In the genomic region with DNA sequence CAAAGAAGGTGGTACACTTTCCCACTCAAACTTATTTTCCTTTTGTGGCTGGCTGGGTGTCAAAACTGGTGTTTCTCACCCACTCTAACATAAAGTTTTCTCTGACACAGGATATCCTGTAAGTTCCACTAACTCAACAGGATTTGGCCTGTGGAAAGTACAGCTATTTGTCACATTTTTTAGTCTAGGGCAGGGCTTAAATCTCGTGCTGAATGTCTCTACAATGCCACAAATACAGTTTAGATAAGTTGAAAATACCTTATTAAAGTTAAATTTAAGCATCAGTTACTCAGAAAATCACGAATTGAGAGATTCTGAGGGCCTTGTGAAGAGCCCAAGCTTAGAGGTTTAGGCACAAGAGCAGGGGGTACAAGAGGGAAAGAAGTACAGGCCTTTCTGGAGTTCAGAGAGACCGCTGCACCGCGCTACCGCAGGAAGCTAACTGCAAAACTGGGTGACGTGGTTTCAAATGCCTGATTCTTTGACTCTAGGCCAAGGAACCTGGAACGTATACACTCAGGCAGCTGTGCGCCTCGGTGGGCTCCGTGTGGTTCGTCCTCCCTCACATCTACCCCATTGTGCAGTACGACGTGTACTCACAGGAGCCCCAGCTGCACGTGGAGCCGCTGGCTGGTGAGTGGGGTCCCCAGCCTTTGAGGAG, we compare ENCODE assay signal across 10 cellular contexts. TPM values are rescaled to one million over a fixed set of nuclear protein-coding genes. Genes with fewer than 3 reads are reported as not detected.
DNase-seq lines count a peak whose midpoint lies in the region; ATAC-seq and TF ChIP-seq lines count a peak whose summit lies in the region.
"Had no signal": no experiment of that assay in that cellular context is flagged by ENCODE, and none has a peak within 500 bp of the region (broad histone marks: within the 10 kb centered on the region; RNA-seq: fewer than 3 reads in every experiment).

No MANE protein-coding gene starts in this region.

- no peak overlapping the region for H3K4me3 ChIP-seq in gastrocnemius medialis
- H3K4me3 ChIP-seq: HAP-1, SK-N-MC had no signal

- H3K4me1 Mint-ChIP-seq in T-helper 17 cell (peaks cover 69% of the 10 kb centered on the region), immature natural killer cell (peaks cover 99 to 100% of the 10 kb centered on the region in 2 donors)

- peaks cover 5% of the 10 kb centered on the region for H3K36me3 Mint-ChIP-seq in T-helper 17 cell (ENCODE audit: low read depth)
- peaks cover 43 to 73% (median 53%) of the 10 kb centered on the region in 3 donors for H3K36me3 Mint-ChIP-seq in immature natural killer cell

- H3K27ac Mint-ChIP-seq in T-helper 17 cell (peak overlapping the region; percentile 98), immature natural killer cell (peak overlapping the region; percentile 99 to 100 (median 99))

- DNase-seq in T-helper 17 cell (peak in 2 of 3 donors; percentile 49), immature natural killer cell (peak; percentile 89 to 92 (median 91)), gastrocnemius medialis (no peak), SK-N-DZ (ENCODE audit: low spot score) (no peak)
- DNase-seq in activated effector memory CD4-positive, alpha-beta T cell treated with anti-CD3 and anti-CD28 coated beads, Interleukin-2, amount 50 U/mL, for 16 hours = peak; percentile 81
- DNase-seq in stimulated activated CD8-positive, alpha-beta memory T cell treated with anti-CD3 and anti-CD28 coated beads, Interleukin-7, amount 100 ng/mL, for 4 hours (ENCODE audit: low read depth in 2 of 2) = peak; percentile 46 to 49

- no peaks in the 10 kb centered on the region for H3K27me3 Mint-ChIP-seq in T-helper 17 cell
- H3K27me3 Mint-ChIP-seq in immature natural killer cell (ENCODE audit: low read depth in 3 of 3) = peaks cover 41 to 64% (median 51%) of the 10 kb centered on the region in 3 donors

- no peaks in the 10 kb centered on the region for H3K27me3 ChIP-seq in gastrocnemius medialis

- H3K4me3 Mint-ChIP-seq in T-helper 17 cell = peak overlapping the region; percentile 82
- H3K4me3 Mint-ChIP-seq in immature natural killer cell = peak overlapping the region; percentile 84 to 96 (median 92)

- in situ Hi-C loops in gastrocnemius medialis (cut with MboI; ENCODE audit: low sequenced_read_pairs in 4 of 4) = no loop called here

- ATAC-seq in T-helper 17 cell (peak; percentile 90), gastrocnemius medialis (no peak), HG02610 (IDR thresholded peaks at IDR 0.05; ENCODE audit: unreplicated experiment) (no peak), GM18907 (IDR thresholded peaks at IDR 0.05; ENCODE audit: unreplicated experiment) (no peak)

- intact Hi-C loops in gastrocnemius medialis (cut with DNase I; ENCODE audit: low total_unique reads) = no loop called here

- no peak for TF ChIP-seq CTCF in gastrocnemius medialis (IDR thresholded peaks at IDR 0.05 in 4 of 5, conservative IDR thresholded peaks at IDR 0.05 in 1 of 5)

- no peaks in the 10 kb centered on the region for H3K9me3 ChIP-seq in T-helper 17 cell (ENCODE audit: control insufficient read depth, low read length, poor library complexity, severe bottlenecking)
- H3K9me3 ChIP-seq in gastrocnemius medialis = no peaks in the 10 kb centered on the region
- H3K9me3 ChIP-seq: HAP-1 had no signal

- no peaks in the 10 kb centered on the region for H3K4me1 ChIP-seq in gastrocnemius medialis
- H3K4me1 ChIP-seq: HAP-1 had no signal

- peak overlapping the region in 1 of 4 donors; percentile 3 for H3K27ac ChIP-seq in gastrocnemius medialis

- peaks cover 0 to 86% of the 10 kb centered on the region in 2 donors for H3K36me3 ChIP-seq in gastrocnemius medialis

- no peak for TF ChIP-seq POLR2A in gastrocnemius medialis (IDR thresholded peaks at IDR 0.05)

- no peaks in the 10 kb centered on the region for H3K9me3 Mint-ChIP-seq in immature natural killer cell

RNA-seq across cellular contexts. Expression of a gene that starts 23.4 kb away (rescaled TPM):
- total RNA-seq in T-helper 17 cell = 10 to 100 TPM; 21.9 to 28.7 TPM
- 10 to 100 TPM in 1 of 3 donors, 1 to 10 TPM in 1, under 1 TPM in 1; 0.63 to 23.8 (median 7.4) TPM for polyA plus RNA-seq in immature natural killer cell
- total RNA-seq in gastrocnemius medialis = 10 to 100 TPM in 1 of 4 donors, 1 to 10 TPM in 3; 3.9 to 19.2 (median 7.9) TPM
- polyA plus RNA-seq in SK-N-DZ (2014; cell fraction: cytosol; rRNA removed) = 18.6 and 21.4 TPM in 2 replicates
- 20.1 and 22.1 TPM in 2 replicates for polyA plus RNA-seq in SK-N-DZ (2014; cell fraction: nucleus; rRNA removed)

RNA-seq across cellular contexts. Expression of a gene that starts 49.7 kb away (rescaled TPM):
- total RNA-seq in T-helper 17 cell (10 to 100 TPM; 39.8 to 50.5 TPM), gastrocnemius medialis (10 to 100 TPM in 2 of 4 donors, 1 to 10 TPM in 2; 4.7 to 52.2 (median 10.0) TPM)
- 10 to 100 TPM; 20.9 to 51.9 (median 51.8) TPM for polyA plus RNA-seq in immature natural killer cell
- 8.9 and 15.3 TPM in 2 replicates for polyA plus RNA-seq in SK-N-DZ (2014; cell fraction: cytosol; rRNA removed)
- polyA plus RNA-seq in SK-N-DZ (2014; cell fraction: nucleus; rRNA removed) = 16.0 and 23.4 TPM in 2 replicates

Comparison
In these comparisons a context has a peak if more than half of its experiments do, and no peak if none do; other contexts are left out.
1. DNase-seq: peak in T-helper 17 cell (2 of 3), activated effector memory CD4-positive, alpha-beta T cell treated with anti-CD3 and anti-CD28 coated beads, Interleukin-2, amount 50 U/mL, for 16 hours (single experiment), immature natural killer cell (3 of 3) and stimulated activated CD8-positive, alpha-beta memory T cell treated with anti-CD3 and anti-CD28 coated beads, Interleukin-7, amount 100 ng/mL, for 4 hours (2 of 2); none in gastrocnemius medialis (0 of 2) and SK-N-DZ (single experiment).